In genomic region chr16:634996-635395, GRCh38 we compare ENCODE assay signal across 10 cellular contexts. TPM values are rescaled to one million over a fixed set of nuclear protein-coding genes. Genes with fewer than 3 reads are reported as not detected.
DNase-seq lines count a peak whose midpoint lies in the region; ATAC-seq and TF ChIP-seq lines count a peak whose summit lies in the region.
"Had no signal": no experiment of that assay in that cellular context is flagged by ENCODE, and none has a peak within 500 bp of the region (broad histone marks: within the 10 kb centered on the region; RNA-seq: fewer than 3 reads in every experiment).

No MANE protein-coding gene starts in this region.

- POLR2A ChIA-PET in HCT116 (lab: Charles Lee): no interaction called here
- POLR2A ChIA-PET in activated naive CD8-positive, alpha-beta T cell treated with anti-CD3 and anti-CD28 coated beads, Interleukin-2, amount 10 ng/mL, durations not matched to agents 7 days and 5 days (lab: Charles Lee): no interaction called here

- H3K9ac ChIP-seq in HCT116 (ENCODE audit: low read length): peak overlapping the region; percentile 81
- H3K9ac ChIP-seq in mesendoderm (ENCODE audit: low read length): no peak overlapping the region

- no peak for DNase-seq in HCT116 (ENCODE audit: low read depth, low spot score)
- DNase-seq in activated naive CD8-positive, alpha-beta T cell treated with anti-CD3 and anti-CD28 coated beads, Interleukin-2, amount 10 ng/mL, durations not matched to agents 7 days and 5 days: no peak
- DNase-seq in mesendoderm: no peak
- no peak for DNase-seq in body of pancreas
- DNase-seq in KBM-7: no peak
- DNase-seq in NCI-H524 (lab: John Stamatoyannopoulos, UW): no peak
- DNase-seq in NCI-H446 treated with DMSO at 0.1 percent for 48 hours (lab: John Stamatoyannopoulos, UW): no peak
- DNase-seq: MV-4-11, retina had no signal

- no peak overlapping the region for H2BK5ac ChIP-seq in mesendoderm (ENCODE audit: low read length)

- H3K36me3 Mint-ChIP-seq in activated naive CD8-positive, alpha-beta T cell treated with anti-CD3 and anti-CD28 coated beads, Interleukin-2, amount 10 ng/mL, durations not matched to agents 7 days and 5 days: no peaks in the 10 kb centered on the region

- H4K20me1 ChIP-seq in HCT116 (ENCODE audit: insufficient read depth): no peaks in the 10 kb centered on the region

- peak overlapping the region; percentile 75 for H3K4me3 Mint-ChIP-seq in activated naive CD8-positive, alpha-beta T cell treated with anti-CD3 and anti-CD28 coated beads, Interleukin-2, amount 10 ng/mL, durations not matched to agents 7 days and 5 days

- BruUV-seq in HCT116 (replicated peaks; lab: Mats Ljungman, UMichigan): no TSS peak

- H3K4me1 ChIP-seq in ACC112 (ENCODE audit: control insufficient read depth, insufficient read depth, low read length, unreplicated experiment) (peaks cover 21% of the 10 kb centered on the region), HCT116 (ENCODE audit: control insufficient read depth in 1 of 2, insufficient read depth in 2 of 2, low read length in 2 of 2) (peaks cover 3 to 21% of the 10 kb centered on the region in 2 experiments; a peak in 3 of 4 replicates), mesendoderm (ENCODE audit: control insufficient read depth, low read depth, low read length) (peaks cover 8% of the 10 kb centered on the region), body of pancreas (peaks cover 41% of the 10 kb centered on the region)

- H3K4ac ChIP-seq in mesendoderm (ENCODE audit: low read depth, low read length): no peak overlapping the region

- peak overlapping the region; percentile 93 for H3K4me3 ChIP-seq in ACC112 (ENCODE audit: low read depth, low read length)
- H3K4me3 ChIP-seq in HCT116 (replicated peaks in 1 of 2; ENCODE audit: low read depth in 1 of 2, low read length in 2 of 2): peak overlapping the region; percentile 61 to 67
- H3K4me3 ChIP-seq in mesendoderm (ENCODE audit: low read length): no peak overlapping the region
- no peak overlapping the region for H3K4me3 ChIP-seq in body of pancreas

- H3K4me1 Mint-ChIP-seq in activated naive CD8-positive, alpha-beta T cell treated with anti-CD3 and anti-CD28 coated beads, Interleukin-2, amount 10 ng/mL, durations not matched to agents 7 days and 5 days: peaks cover 6% of the 10 kb centered on the region

- TF ChIP-seq POLR2A in HCT116 (IDR thresholded peaks at IDR 0.05; ENCODE audit: borderline replicate concordance, extremely low read depth, insufficient read depth, insufficient read length) (no peak), body of pancreas (IDR thresholded peaks at IDR 0.05) (no peak)

- peak overlapping the region; percentile 99 for H3K56ac ChIP-seq in mesendoderm (ENCODE audit: low read length)

- no peak overlapping the region for H3K23ac ChIP-seq in mesendoderm (ENCODE audit: low read length)

- WGBS in mesendoderm (ENCODE audit: extremely low coverage, insufficient coverage, low lambda C conversion rate): no CpG with 5 or more reads among the region's 7 CpGs
- WGBS in body of pancreas, 2 donors: 86 to 93% methylated on average over 4 to 7 of the region's 7 CpGs

- no peak overlapping the region for H4K8ac ChIP-seq in mesendoderm (ENCODE audit: low read depth, low read length)

- no peak overlapping the region for H2BK120ac ChIP-seq in mesendoderm (ENCODE audit: low read depth, low read length)

- no peak for TF ChIP-seq CTCF in HCT116 (IDR thresholded peaks at IDR 0.05 in 2 of 3, conservative IDR thresholded peaks at IDR 0.05 in 1 of 3; ENCODE audit: borderline replicate concordance in 1 of 3, insufficient read depth in 1 of 3, low read depth in 2 of 3, low read length in 2 of 3)
- TF ChIP-seq CTCF in body of pancreas (IDR thresholded peaks at IDR 0.05): no peak

- in situ Hi-C loops in KBM-7 (cut with MboI; ENCODE audit: low pct_unique_long_range_greater_than_20kb, low sequenced_read_pairs): no loop called here

- no peak overlapping the region for H3K27ac Mint-ChIP-seq in activated naive CD8-positive, alpha-beta T cell treated with anti-CD3 and anti-CD28 coated beads, Interleukin-2, amount 10 ng/mL, durations not matched to agents 7 days and 5 days

- no peaks in the 10 kb centered on the region for H3K9me3 Mint-ChIP-seq in activated naive CD8-positive, alpha-beta T cell treated with anti-CD3 and anti-CD28 coated beads, Interleukin-2, amount 10 ng/mL, durations not matched to agents 7 days and 5 days

- no peaks in the 10 kb centered on the region for H3K9me2 ChIP-seq in HCT116 (ENCODE audit: insufficient read depth)

- RAD21 ChIA-PET in HCT116 (lab: Charles Lee; ENCODE audit: low non-redundant PET in 1 of 2, low total read pairs in 2 of 2, uncharacterized antibody in 2 of 2, unreplicated experiment in 2 of 2): no interaction called here

- H3K27me3 Mint-ChIP-seq in activated naive CD8-positive, alpha-beta T cell treated with anti-CD3 and anti-CD28 coated beads, Interleukin-2, amount 10 ng/mL, durations not matched to agents 7 days and 5 days: no peaks in the 10 kb centered on the region

- no peaks in the 10 kb centered on the region for H3K27me3 ChIP-seq in ACC112 (ENCODE audit: insufficient read depth, low read length)
- H3K27me3 ChIP-seq in HCT116 (ENCODE audit: insufficient read depth, low read length): no peaks in the 10 kb centered on the region
- H3K27me3 ChIP-seq in mesendoderm (ENCODE audit: insufficient read depth, low read length, poor library complexity): no peaks in the 10 kb centered on the region
- no peaks in the 10 kb centered on the region for H3K27me3 ChIP-seq in body of pancreas

- no peak for TF ChIP-seq RAD21 in HCT116 (IDR thresholded peaks at IDR 0.05; ENCODE audit: low read depth)

- intact Hi-C loops in HCT116 (cut with micrococcal nuclease) (no loop called here), body of pancreas (cut with DNase I) (no loop called here)

- no peak overlapping the region for H2AFZ ChIP-seq in ACC112 (ENCODE audit: low read length, unreplicated experiment)
- no peak overlapping the region for H2AFZ ChIP-seq in HCT116 (ENCODE audit: low read depth, low read length, poor library complexity, severe bottlenecking)

- H2AK5ac ChIP-seq in mesendoderm (ENCODE audit: low read length): no peak overlapping the region

- peaks cover 10% of the 10 kb centered on the region for H3K79me2 ChIP-seq in ACC112 (ENCODE audit: control insufficient read depth, insufficient read depth, low read length, unreplicated experiment)
- H3K79me2 ChIP-seq in HCT116 (ENCODE audit: insufficient read depth, low read length): peaks cover 15% of the 10 kb centered on the region; the same call in 1 of the 2 replicates
- H3K79me2 ChIP-seq in mesendoderm (ENCODE audit: control insufficient read depth, insufficient read depth, low read length): no peaks in the 10 kb centered on the region

- no peak overlapping the region for H4K5ac ChIP-seq in mesendoderm (ENCODE audit: low read length)

- CTCF ChIA-PET in HCT116 (lab: Charles Lee): no interaction called here

- H3K18ac ChIP-seq in mesendoderm (ENCODE audit: low read length): no peak overlapping the region

- H2BK15ac ChIP-seq in mesendoderm (replicated peaks; ENCODE audit: low read depth): no peak overlapping the region

- H3K9me3 ChIP-seq in HCT116 (ENCODE audit: control insufficient read depth in 1 of 2, insufficient read depth in 1 of 2, low read depth in 1 of 2, low read length in 2 of 2) (no peaks in the 10 kb centered on the region), body of pancreas (no peaks in the 10 kb centered on the region)

- ATAC-seq in HCT116: no peak
- ATAC-seq in activated naive CD8-positive, alpha-beta T cell treated with anti-CD3 and anti-CD28 coated beads, Interleukin-2, amount 10 ng/mL, durations not matched to agents 7 days and 5 days (ENCODE audit: low read depth): no peak
- ATAC-seq in body of pancreas: no peak

- H3K79me1 ChIP-seq in mesendoderm (ENCODE audit: low read length): peaks cover 2% of the 10 kb centered on the region

- H3K27ac ChIP-seq in ACC112 (ENCODE audit: low read depth, low read length) (no peak overlapping the region), HCT116 (ENCODE audit: low read depth, low read length) (peak overlapping the region; percentile 72; the same call in 1 of the 2 replicates), mesendoderm (ENCODE audit: low read depth, low read length) (no peak overlapping the region), body of pancreas (no peak overlapping the region)

- H3K36me3 ChIP-seq in ACC112 (ENCODE audit: insufficient read depth, low read length): peaks cover 3% of the 10 kb centered on the region; the same call in 1 of the 2 replicates
- no peaks in the 10 kb centered on the region for H3K36me3 ChIP-seq in HCT116 (ENCODE audit: control insufficient read depth in 1 of 2, insufficient read depth in 2 of 2, low read length in 2 of 2)
- H3K36me3 ChIP-seq in mesendoderm (ENCODE audit: control insufficient read depth, insufficient read depth, low read length): no peaks in the 10 kb centered on the region
- no peaks in the 10 kb centered on the region for H3K36me3 ChIP-seq in body of pancreas (replicated peaks in 1 of 2; ENCODE audit: insufficient read depth in 1 of 2, low read depth in 2 of 2)

- peak overlapping the region; percentile 76 for H3K4me2 ChIP-seq in HCT116 (ENCODE audit: low read length)
- H3K4me2 ChIP-seq in mesendoderm (ENCODE audit: low read length): no peak overlapping the region

RNA-seq across cellular contexts. Expression of gene METTL26, which starts 1.1 kb away (rescaled TPM):
- total RNA-seq in HCT116 (2021; ENCODE audit: unreplicated experiment) (85.7 TPM), body of pancreas (100 to 1,000 TPM in 1 of 2 donors, 10 to 100 TPM in 1; 76.8 to 115 TPM)
- polyA plus RNA-seq in HCT116 (2012): 120 and 130 TPM in 2 replicates
- 10 to 100 TPM; 75.7 to 81.2 TPM for total RNA-seq in activated naive CD8-positive, alpha-beta T cell treated with anti-CD3 and anti-CD28 coated beads, Interleukin-2, amount 10 ng/mL, durations not matched to agents 7 days and 5 days
- 75.3 TPM for polyA plus RNA-seq in mesendoderm (2013, experiment 1 of 2)
- 76.8 TPM for polyA plus RNA-seq in mesendoderm (2013, experiment 2 of 2)

RNA-seq across cellular contexts. Expression of gene WFIKKN1, which starts 4.2 kb away (rescaled TPM):
- total RNA-seq in HCT116 (2021; ENCODE audit: unreplicated experiment) (0.47 TPM), body of pancreas (1 to 10 TPM; 3.9 to 5.6 TPM)
- 0.17 and 0.26 TPM in 2 replicates for polyA plus RNA-seq in HCT116 (2012)
- total RNA-seq in activated naive CD8-positive, alpha-beta T cell treated with anti-CD3 and anti-CD28 coated beads, Interleukin-2, amount 10 ng/mL, durations not matched to agents 7 days and 5 days: under 1 TPM; 0.47 to 0.60 TPM
- polyA plus RNA-seq in mesendoderm (2013, experiment 1 of 2): 1.7 TPM
- 1.7 TPM for polyA plus RNA-seq in mesendoderm (2013, experiment 2 of 2)

RNA-seq across cellular contexts. Expression of gene MCRIP2, which starts 6.6 kb away (rescaled TPM):
- 34.9 TPM for total RNA-seq in HCT116 (2021; ENCODE audit: unreplicated experiment)
- 36.7 and 37.1 TPM in 2 replicates for polyA plus RNA-seq in HCT116 (2012)
- total RNA-seq in activated naive CD8-positive, alpha-beta T cell treated with anti-CD3 and anti-CD28 coated beads, Interleukin-2, amount 10 ng/mL, durations not matched to agents 7 days and 5 days: 10 to 100 TPM; 35.4 to 43.0 TPM
- polyA plus RNA-seq in mesendoderm (2013, experiment 1 of 2): 18.4 TPM
- 18.9 TPM for polyA plus RNA-seq in mesendoderm (2013, experiment 2 of 2)
- 10 to 100 TPM; 41.2 to 47.5 TPM for total RNA-seq in body of pancreas

RNA-seq across cellular contexts. Expression of gene WDR90, which starts 14.2 kb away (rescaled TPM):
- total RNA-seq in HCT116 (2021; ENCODE audit: unreplicated experiment): 73.7 TPM
- 45.4 and 47.6 TPM in 2 replicates for polyA plus RNA-seq in HCT116 (2012)
- total RNA-seq in activated naive CD8-positive, alpha-beta T cell treated with anti-CD3 and anti-CD28 coated beads, Interleukin-2, amount 10 ng/mL, durations not matched to agents 7 days and 5 days: 10 to 100 TPM; 73.2 to 79.1 TPM
- polyA plus RNA-seq in mesendoderm (2013, experiment 1 of 2): 17.0 TPM
- 19.7 TPM for polyA plus RNA-seq in mesendoderm (2013, experiment 2 of 2)
- total RNA-seq in body of pancreas: 100 to 1,000 TPM in 1 of 2 donors, 10 to 100 TPM in 1; 15.8 to 111 TPM

RNA-seq across cellular contexts. Expression of gene RHOT2, which starts 32.9 kb away (rescaled TPM):
- total RNA-seq in HCT116 (2021; ENCODE audit: unreplicated experiment): 98.5 TPM
- 62.9 and 63.5 TPM in 2 replicates for polyA plus RNA-seq in HCT116 (2012)
- 100 to 1,000 TPM; 173 to 183 TPM for total RNA-seq in activated naive CD8-positive, alpha-beta T cell treated with anti-CD3 and anti-CD28 coated beads, Interleukin-2, amount 10 ng/mL, durations not matched to agents 7 days and 5 days
- polyA plus RNA-seq in mesendoderm (2013, experiment 1 of 2): 74.0 TPM
- 70.5 TPM for polyA plus RNA-seq in mesendoderm (2013, experiment 2 of 2)
- 10 to 100 TPM; 65.6 to 89.0 TPM for total RNA-seq in body of pancreas

Comparison
In these comparisons a context has a peak if more than half of its experiments do, and no peak if none do; other contexts are left out.
1. H3K4me3 ChIP-seq: peak in ACC112 (single experiment) and HCT116 (2 of 2); none in mesendoderm (single experiment) and body of pancreas (0 of 2).